ENCODE assay signal across 8 cellular contexts in the genomic region with DNA sequence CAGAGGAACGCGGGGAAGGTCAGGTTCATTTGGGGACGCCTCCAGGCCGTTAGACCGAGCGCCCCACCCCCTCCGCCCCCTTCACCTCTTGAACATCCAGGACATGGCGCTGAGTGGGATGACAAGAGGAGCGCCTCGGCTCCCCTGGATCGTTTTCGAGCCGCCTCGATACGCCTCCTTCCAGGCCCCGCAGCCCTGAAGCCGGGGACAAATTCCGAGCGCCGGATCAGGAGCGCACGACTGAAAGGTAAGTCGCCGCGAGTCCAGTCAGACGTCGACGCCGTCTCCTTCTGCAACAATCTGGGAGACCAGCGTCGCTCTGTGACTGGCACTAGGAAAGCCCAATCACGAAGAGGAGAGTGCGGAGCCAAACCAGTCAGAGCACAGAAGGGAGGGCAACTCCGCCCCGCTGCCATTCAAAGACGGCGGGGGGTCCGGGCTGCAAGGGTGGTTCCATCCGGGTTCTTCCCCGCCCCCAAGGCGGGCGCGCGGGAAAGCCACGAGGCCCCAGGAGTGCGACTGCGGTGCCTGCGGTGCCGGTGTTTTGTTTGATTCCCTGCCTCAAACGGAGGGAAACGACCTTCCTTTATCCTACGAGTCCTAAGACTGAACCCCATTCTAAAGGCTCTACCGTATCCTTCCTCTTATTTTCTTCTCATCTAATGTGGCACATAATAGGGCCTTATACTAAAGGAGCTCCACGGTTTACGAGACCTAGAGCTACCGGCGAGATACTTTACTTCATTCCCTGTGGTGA. TPM values are rescaled to one million over a fixed set of nuclear protein-coding genes. Genes with fewer than 3 reads are reported as not detected.
DNase-seq lines count a peak whose midpoint lies in the region; ATAC-seq and TF ChIP-seq lines count a peak whose summit lies in the region.

A gene with protein sequence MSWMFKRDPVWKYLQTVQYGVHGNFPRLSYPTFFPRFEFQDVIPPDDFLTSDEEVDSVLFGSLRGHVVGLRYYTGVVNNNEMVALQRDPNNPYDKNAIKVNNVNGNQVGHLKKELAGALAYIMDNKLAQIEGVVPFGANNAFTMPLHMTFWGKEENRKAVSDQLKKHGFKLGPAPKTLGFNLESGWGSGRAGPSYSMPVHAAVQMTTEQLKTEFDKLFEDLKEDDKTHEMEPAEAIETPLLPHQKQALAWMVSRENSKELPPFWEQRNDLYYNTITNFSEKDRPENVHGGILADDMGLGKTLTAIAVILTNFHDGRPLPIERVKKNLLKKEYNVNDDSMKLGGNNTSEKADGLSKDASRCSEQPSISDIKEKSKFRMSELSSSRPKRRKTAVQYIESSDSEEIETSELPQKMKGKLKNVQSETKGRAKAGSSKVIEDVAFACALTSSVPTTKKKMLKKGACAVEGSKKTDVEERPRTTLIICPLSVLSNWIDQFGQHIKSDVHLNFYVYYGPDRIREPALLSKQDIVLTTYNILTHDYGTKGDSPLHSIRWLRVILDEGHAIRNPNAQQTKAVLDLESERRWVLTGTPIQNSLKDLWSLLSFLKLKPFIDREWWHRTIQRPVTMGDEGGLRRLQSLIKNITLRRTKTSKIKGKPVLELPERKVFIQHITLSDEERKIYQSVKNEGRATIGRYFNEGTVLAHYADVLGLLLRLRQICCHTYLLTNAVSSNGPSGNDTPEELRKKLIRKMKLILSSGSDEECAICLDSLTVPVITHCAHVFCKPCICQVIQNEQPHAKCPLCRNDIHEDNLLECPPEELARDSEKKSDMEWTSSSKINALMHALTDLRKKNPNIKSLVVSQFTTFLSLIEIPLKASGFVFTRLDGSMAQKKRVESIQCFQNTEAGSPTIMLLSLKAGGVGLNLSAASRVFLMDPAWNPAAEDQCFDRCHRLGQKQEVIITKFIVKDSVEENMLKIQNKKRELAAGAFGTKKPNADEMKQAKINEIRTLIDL (minus strand): TSS at position 302 of the 757 bp plus-strand sequence. CDS start 197 bp downstream, at position 105.

- H3K36me3 Mint-ChIP-seq in WTC11 (peaks cover 24% of the 10 kb centered on the region), immature natural killer cell (peaks cover 0 to 6% (median 0%) of the 10 kb centered on the region in 3 donors)

- no peak for TF ChIP-seq CTCF in A673 (conservative IDR thresholded peaks at IDR 0.05; ENCODE audit: low read depth, low read length)
- no peak for TF ChIP-seq CTCF in WTC11 (IDR thresholded peaks at IDR 0.05)

- CTCF ChIA-PET in A673 (lab: Charles Lee), result no interaction called here
- CTCF ChIA-PET in WTC11 (lab: Charles Lee), result interaction anchor here (1.4 to 2.1 kb wide), 3 partner anchors 34 to 131 kb away, joined by 4 to 8 read pairs (median 5); no protein-coding TSS in a partner anchor

- H3K27ac Mint-ChIP-seq in WTC11 (peak within 1 kb of the TSS; percentile 92), immature natural killer cell (peak within 1 kb of the TSS; percentile 80 to 90 (median 88))

- H3K4me1 Mint-ChIP-seq in WTC11 (peaks cover 19% of the 10 kb centered on the region), immature natural killer cell (peaks cover 15 to 31% of the 10 kb centered on the region in 2 donors)

- H3K27me3 ChIP-seq in A673 (replicated peaks; ENCODE audit: insufficient read depth, low read depth, low read length, poor library complexity), result no peaks in the 10 kb centered on the region

- ATAC-seq in GM18868 (IDR thresholded peaks at IDR 0.05; ENCODE audit: unreplicated experiment) (peak; percentile 96), HG03108 (IDR thresholded peaks at IDR 0.05; ENCODE audit: unreplicated experiment) (peak; percentile 99), WTC11 (peak; percentile 99)

- H3K4me3 Mint-ChIP-seq in WTC11 (peak within 1 kb of the TSS; percentile 90), immature natural killer cell (peak within 1 kb of the TSS; percentile 94 to 99 (median 99))

- H3K4me1 ChIP-seq in A673 (ENCODE audit: insufficient read depth, low read length, poor library complexity, severe bottlenecking), result peaks cover 6% of the 10 kb centered on the region

- H3K4me3 ChIP-seq in A673 (ENCODE audit: low read depth, low read length, poor library complexity, severe bottlenecking), result peak within 1 kb of the TSS; percentile 70

- H3K36me3 ChIP-seq in A673 (ENCODE audit: insufficient read depth, low read length, poor library complexity, severe bottlenecking), result peaks cover 22% of the 10 kb centered on the region

- intact Hi-C loops in A673 (cut with micrococcal nuclease; ENCODE audit: unreplicated experiment), result no loop called here

- POLR2A ChIA-PET in A673 (lab: Charles Lee; ENCODE audit: low non-redundant PET) (no interaction called here), WTC11 (lab: Charles Lee) (interaction anchor here (0.6 kb wide), 1 partner anchor 19 kb away, joined by 3 read pairs; no protein-coding TSS in a partner anchor)

- DNase-seq in A673 (ENCODE audit: low spot score), result peak; percentile 98
- peak; percentile 96 for DNase-seq in NCI-H2227 (lab: John Stamatoyannopoulos, UW; ENCODE audit: unreplicated experiment)
- peak; percentile 98 for DNase-seq in WTC11 (ENCODE audit: low spot score)
- peak; percentile 72 to 97 (median 92) for DNase-seq in caudate nucleus (lab: John Stamatoyannopoulos, UW)
- DNase-seq in immature natural killer cell, result peak; percentile 93 to 94 (median 93)
- DNase-seq in smooth muscle cell of the brain vasculature (ENCODE audit: low read depth, low spot score), result peak; percentile 93

- H3K27me3 Mint-ChIP-seq in WTC11 (ENCODE audit: low read depth), result peaks cover 31% of the 10 kb centered on the region
- peaks cover 6 to 12% (median 10%) of the 10 kb centered on the region in 3 donors for H3K27me3 Mint-ChIP-seq in immature natural killer cell (ENCODE audit: low read depth in 3 of 3)

- H3K9me3 ChIP-seq in A673 (ENCODE audit: low read depth, low read length, poor library complexity, severe bottlenecking), result no peaks in the 10 kb centered on the region

- H3K9me3 Mint-ChIP-seq in WTC11 (peaks cover 4% of the 10 kb centered on the region), immature natural killer cell (no peaks in the 10 kb centered on the region)

- H3K27ac ChIP-seq in A673 (ENCODE audit: low read depth, low read length, poor library complexity, severe bottlenecking) (peak within 1 kb of the TSS; percentile 63), caudate nucleus (ENCODE audit: low read depth, low read length) (peak within 1 kb of the TSS; percentile 79)

- no TSS peak for BruUV-seq in A673 (replicated peaks; lab: Mats Ljungman, UMichigan)

TF ChIP-seq in WTC11, 78 proteins besides CTCF, POLR2A, EP300 and RAD21 (continues in another document):
- TF ChIP-seq CBFB (CRISPR knock-in tag; IDR thresholded peaks at IDR 0.05; ENCODE audit: low read depth) (peak; percentile 35; the same call in 1 of the 2 replicates), NR2C2 (CRISPR knock-in tag; IDR thresholded peaks at IDR 0.05) (0 out of 2 replicates have a peak, but pooled peaks have one; percentile 43), FOXP1 (CRISPR knock-in tag; IDR thresholded peaks at IDR 0.05; ENCODE audit: borderline replicate concordance) (peak; percentile 95), MYBL2 (CRISPR knock-in tag; IDR thresholded peaks at IDR 0.05) (peak; percentile 88; the same call in 1 of the 2 replicates)
- TF ChIP-seq, protein P1, sequence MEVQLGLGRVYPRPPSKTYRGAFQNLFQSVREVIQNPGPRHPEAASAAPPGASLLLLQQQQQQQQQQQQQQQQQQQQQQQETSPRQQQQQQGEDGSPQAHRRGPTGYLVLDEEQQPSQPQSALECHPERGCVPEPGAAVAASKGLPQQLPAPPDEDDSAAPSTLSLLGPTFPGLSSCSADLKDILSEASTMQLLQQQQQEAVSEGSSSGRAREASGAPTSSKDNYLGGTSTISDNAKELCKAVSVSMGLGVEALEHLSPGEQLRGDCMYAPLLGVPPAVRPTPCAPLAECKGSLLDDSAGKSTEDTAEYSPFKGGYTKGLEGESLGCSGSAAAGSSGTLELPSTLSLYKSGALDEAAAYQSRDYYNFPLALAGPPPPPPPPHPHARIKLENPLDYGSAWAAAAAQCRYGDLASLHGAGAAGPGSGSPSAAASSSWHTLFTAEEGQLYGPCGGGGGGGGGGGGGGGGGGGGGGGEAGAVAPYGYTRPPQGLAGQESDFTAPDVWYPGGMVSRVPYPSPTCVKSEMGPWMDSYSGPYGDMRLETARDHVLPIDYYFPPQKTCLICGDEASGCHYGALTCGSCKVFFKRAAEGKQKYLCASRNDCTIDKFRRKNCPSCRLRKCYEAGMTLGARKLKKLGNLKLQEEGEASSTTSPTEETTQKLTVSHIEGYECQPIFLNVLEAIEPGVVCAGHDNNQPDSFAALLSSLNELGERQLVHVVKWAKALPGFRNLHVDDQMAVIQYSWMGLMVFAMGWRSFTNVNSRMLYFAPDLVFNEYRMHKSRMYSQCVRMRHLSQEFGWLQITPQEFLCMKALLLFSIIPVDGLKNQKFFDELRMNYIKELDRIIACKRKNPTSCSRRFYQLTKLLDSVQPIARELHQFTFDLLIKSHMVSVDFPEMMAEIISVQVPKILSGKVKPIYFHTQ (CRISPR knock-in tag; IDR thresholded peaks at IDR 0.05), result no peak
- TF ChIP-seq, protein P2, sequence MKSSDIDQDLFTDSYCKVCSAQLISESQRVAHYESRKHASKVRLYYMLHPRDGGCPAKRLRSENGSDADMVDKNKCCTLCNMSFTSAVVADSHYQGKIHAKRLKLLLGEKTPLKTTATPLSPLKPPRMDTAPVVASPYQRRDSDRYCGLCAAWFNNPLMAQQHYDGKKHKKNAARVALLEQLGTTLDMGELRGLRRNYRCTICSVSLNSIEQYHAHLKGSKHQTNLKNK (CRISPR knock-in tag; IDR thresholded peaks at IDR 0.05), result no peak
- TF ChIP-seq, protein P3, sequence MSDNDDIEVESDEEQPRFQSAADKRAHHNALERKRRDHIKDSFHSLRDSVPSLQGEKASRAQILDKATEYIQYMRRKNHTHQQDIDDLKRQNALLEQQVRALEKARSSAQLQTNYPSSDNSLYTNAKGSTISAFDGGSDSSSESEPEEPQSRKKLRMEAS (CRISPR knock-in tag; IDR thresholded peaks at IDR 0.05), result peak; percentile 100
- TF ChIP-seq, protein P4, sequence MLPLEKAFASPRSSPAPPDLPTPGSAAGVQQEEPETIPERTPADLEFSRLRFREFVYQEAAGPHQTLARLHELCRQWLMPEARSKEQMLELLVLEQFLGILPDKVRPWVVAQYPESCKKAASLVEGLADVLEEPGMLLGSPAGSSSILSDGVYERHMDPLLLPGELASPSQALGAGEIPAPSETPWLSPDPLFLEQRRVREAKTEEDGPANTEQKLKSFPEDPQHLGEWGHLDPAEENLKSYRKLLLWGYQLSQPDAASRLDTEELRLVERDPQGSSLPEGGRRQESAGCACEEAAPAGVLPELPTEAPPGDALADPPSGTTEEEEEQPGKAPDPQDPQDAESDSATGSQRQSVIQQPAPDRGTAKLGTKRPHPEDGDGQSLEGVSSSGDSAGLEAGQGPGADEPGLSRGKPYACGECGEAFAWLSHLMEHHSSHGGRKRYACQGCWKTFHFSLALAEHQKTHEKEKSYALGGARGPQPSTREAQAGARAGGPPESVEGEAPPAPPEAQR (CRISPR knock-in tag; IDR thresholded peaks at IDR 0.05), result no peak

RNA-seq across cellular contexts. Expression of the gene that starts here (rescaled TPM):
- total RNA-seq in A673 (2021), result 37.6 and 40.1 TPM in 2 replicates
- 62.4 to 84.0 TPM (median 73.8 TPM) in 3 replicates for total RNA-seq in WTC11 (2021)
- polyA plus RNA-seq in immature natural killer cell, result 10 to 100 TPM; 13.0 to 33.8 (median 15.5) TPM

Comparison
In these comparisons a context has a peak if more than half of its experiments do, and no peak if none do; other contexts are left out.
1. Peak in every context shown above with its lines: DNase-seq, ATAC-seq, H3K4me3 ChIP-seq and H3K27ac ChIP-seq.